Comparison of ENCODE assay signal across 18 cellular contexts in the genomic region with DNA sequence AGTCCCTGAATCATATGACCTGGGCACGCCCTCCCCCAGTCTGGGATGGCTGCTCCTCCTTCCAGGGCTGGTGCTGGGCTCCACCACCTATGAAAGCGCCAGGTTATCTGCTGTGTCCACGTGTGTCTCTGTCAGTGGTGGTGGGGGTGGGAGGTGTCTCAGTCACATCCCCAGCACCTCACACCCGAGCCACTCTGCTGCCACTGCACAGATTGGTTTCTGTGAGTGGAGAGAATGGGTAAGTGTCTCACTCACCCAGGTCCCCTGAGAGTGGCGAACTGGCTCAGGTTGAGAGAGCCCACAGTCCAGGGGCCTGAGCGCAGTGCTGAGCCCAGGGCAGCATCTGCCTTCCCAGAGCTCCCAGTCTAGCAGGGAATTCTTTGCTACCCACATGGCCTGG.
A peak's percentile ranks its signal among the peaks of the same experiment; 100 is the strongest.
DNase-seq lines count a peak whose midpoint lies in the region; ATAC-seq, FAIRE-seq and TF ChIP-seq lines count a peak whose summit lies in the region.
"Had no signal": no experiment of that assay in that cellular context is flagged by ENCODE, and none has a peak within 500 bp of the region (broad histone marks: within the 10 kb centered on the region; RNA-seq: fewer than 3 reads in every experiment).

No MANE protein-coding gene starts in this region.

- POLR2A ChIA-PET in HepG2 (lab: Yijun Ruan, JAX) = no interaction called here

- in situ Hi-C loops in HepG2 (cut with HindIII; ENCODE audit: extremely low pct_ligation_motif_present, low pct_unique_long_range_greater_than_20kb) = no loop called here

- TF ChIP-seq CTCF in right lobe of liver (IDR thresholded peaks at IDR 0.05) (no peak), HepG2 (CRISPR knock-in tag; IDR thresholded peaks at IDR 0.05) (no peak), lower lobe of right lung (IDR thresholded peaks at IDR 0.05) (no peak)

- no peak for TF ChIP-seq EP300 in HepG2 (IDR thresholded peaks at IDR 0.05; ENCODE audit: low read depth in 2 of 2, low read length in 2 of 2)
- no peak for TF ChIP-seq EP300 in HepG2 (CRISPR knock-in tag; IDR thresholded peaks at IDR 0.05; ENCODE audit: borderline replicate concordance)

- no peak for TF ChIP-seq RAD21 in HepG2 (CRISPR knock-in tag; IDR thresholded peaks at IDR 0.05)

- H3K27me3 ChIP-seq in right lobe of liver (no peaks in the 10 kb centered on the region), HepG2 (ENCODE audit: control insufficient read depth in 1 of 2, insufficient read depth in 2 of 2, low read length in 2 of 2) (no peaks in the 10 kb centered on the region; a peak in 1 of 5 replicates), lower lobe of right lung (ENCODE audit: low read depth) (no peaks in the 10 kb centered on the region)
- H3K27me3 ChIP-seq: esophagus muscularis mucosa, neutrophil had no signal

- no peak for TF ChIP-seq POLR2A in right lobe of liver (IDR thresholded peaks at IDR 0.05)
- TF ChIP-seq POLR2A in HepG2 (IDR thresholded peaks at IDR 0.05; ENCODE audit: insufficient read depth in 1 of 2, low read depth in 2 of 2, low read length in 2 of 2) = no peak

- no peak overlapping the region for H3K9ac ChIP-seq in HepG2 (ENCODE audit: insufficient read depth, low read depth, low read length)

- H4K20me1 ChIP-seq in HepG2 (ENCODE audit: insufficient read depth, low read length) = 0 out of 2 replicates have a peak, but pooled peaks cover 4% of the 10 kb centered on the region

- H3K36me3 ChIP-seq in right lobe of liver (peaks cover 0 to 13% (median 3%) of the 10 kb centered on the region in 4 donors), HepG2 (replicated peaks in 1 of 2; ENCODE audit: control insufficient read depth in 1 of 2, insufficient read depth in 2 of 2, low read length in 2 of 2) (peaks cover 12 to 31% of the 10 kb centered on the region in 2 experiments; a peak in 4 of 5 replicates), lower lobe of right lung (peaks cover 55% of the 10 kb centered on the region)

- H3K79me2 ChIP-seq in HepG2 (ENCODE audit: insufficient read depth, low read length) = no peaks in the 10 kb centered on the region

- H2AFZ ChIP-seq in HepG2 (ENCODE audit: low read length) = no peak overlapping the region

- intact Hi-C loops in right lobe of liver (cut with DNase I) (no loop called here), HepG2 (cut with micrococcal nuclease; ENCODE audit: unreplicated experiment) (no loop called here), lower lobe of right lung (cut with DNase I) (no loop called here)

- DNase-seq in right lobe of liver = peak in 2 of 3 donors; percentile 14 to 42
- DNase-seq in HepG2 (ENCODE audit: low spot score) = no peak
- peak; percentile 32 for DNase-seq in lower lobe of right lung
- DNase-seq in NCI-H446 (lab: John Stamatoyannopoulos, UW) = no peak
- no peak for DNase-seq in NCI-H345 (lab: John Stamatoyannopoulos, UW)
- DNase-seq: activated CD4-positive, alpha-beta T cell treated with anti-CD3 and anti-CD28 coated beads for 36 hours; aorta; GDM1; NCI-H226; SHP77; stimulated activated CD4-positive, alpha-beta T cell treated with anti-CD3 and anti-CD28 coated beads, Interleukin-1b, Interleukin-23, amount 100 ng/mL, for 48 hours; T-helper 9 cell had no signal

- H3K27ac ChIP-seq in right lobe of liver (no peak overlapping the region), HepG2 (ENCODE audit: extremely low read length, insufficient read depth, low read length) (no peak overlapping the region), angular gyrus (ENCODE audit: low read depth, low read length) (peak overlapping the region; percentile 77), lower lobe of right lung (peak overlapping the region; percentile 41)
- H3K27ac ChIP-seq: esophagus muscularis mucosa, neutrophil had no signal

- no peak overlapping the region for H3K4me3 ChIP-seq in right lobe of liver
- H3K4me3 ChIP-seq in HepG2 (replicated peaks in 1 of 3; ENCODE audit: insufficient read depth in 1 of 3, low read depth in 2 of 3, low read length in 3 of 3) = no peak overlapping the region
- no peak overlapping the region for H3K4me3 ChIP-seq in lower lobe of right lung
- H3K4me3 ChIP-seq: esophagus muscularis mucosa had no signal

- H3K9me3 ChIP-seq in right lobe of liver (no peaks in the 10 kb centered on the region), HepG2 (ENCODE audit: low read length) (no peaks in the 10 kb centered on the region), lower lobe of right lung (no peaks in the 10 kb centered on the region)
- H3K9me3 ChIP-seq: esophagus muscularis mucosa, neutrophil had no signal

- whole genome bisulfite sequencing in right lobe of liver (ENCODE audit: insufficient coverage, low coverage, low lambda C conversion rate, missing lambda C conversion rate) = 60% methylated on average over 1 of the region's 6 CpGs
- 94% methylated on average over 4 of the region's 6 CpGs for WGBS in HepG2 (ENCODE audit: low lambda C conversion rate)

- CTCF ChIA-PET in HepG2 (lab: Yijun Ruan, JAX; ENCODE audit: low intra/inter-chr PET ratio, low total read pairs) = no interaction called here

- H3K4me1 ChIP-seq in right lobe of liver (no peaks in the 10 kb centered on the region), HepG2 (ENCODE audit: insufficient read depth, low read length) (peaks cover 13% of the 10 kb centered on the region), lower lobe of right lung (peaks cover 45% of the 10 kb centered on the region)

- BruUV-seq in HepG2 (replicated peaks; lab: Mats Ljungman, UMichigan) = no TSS peak

- no peak for ATAC-seq in right lobe of liver
- ATAC-seq in HepG2 = no peak
- no peak for ATAC-seq in lower lobe of right lung
- ATAC-seq in HG02610 (IDR thresholded peaks at IDR 0.05; ENCODE audit: unreplicated experiment) = no peak
- ATAC-seq: activated CD4-positive, alpha-beta T cell treated with anti-CD3 and anti-CD28 coated beads for 36 hours had no signal

- no peak overlapping the region for H3K4me2 ChIP-seq in HepG2 (ENCODE audit: low read depth, low read length)

- FAIRE-seq in HepG2 (lab: Jason Lieb, UNC) = no peak
- FAIRE-seq: GM12891, islet of Langerhans had no signal

TF ChIP-seq in HepG2, 621 proteins besides CTCF, POLR2A, EP300 and RAD21 (continues in another document):
- TF ChIP-seq TBX2 (CRISPR knock-in tag; IDR thresholded peaks at IDR 0.05; ENCODE audit: borderline replicate concordance) = no peak
- TF ChIP-seq FOXC1 (CRISPR knock-in tag; IDR thresholded peaks at IDR 0.05; ENCODE audit: borderline replicate concordance) = no peak
- TF ChIP-seq, protein P1, sequence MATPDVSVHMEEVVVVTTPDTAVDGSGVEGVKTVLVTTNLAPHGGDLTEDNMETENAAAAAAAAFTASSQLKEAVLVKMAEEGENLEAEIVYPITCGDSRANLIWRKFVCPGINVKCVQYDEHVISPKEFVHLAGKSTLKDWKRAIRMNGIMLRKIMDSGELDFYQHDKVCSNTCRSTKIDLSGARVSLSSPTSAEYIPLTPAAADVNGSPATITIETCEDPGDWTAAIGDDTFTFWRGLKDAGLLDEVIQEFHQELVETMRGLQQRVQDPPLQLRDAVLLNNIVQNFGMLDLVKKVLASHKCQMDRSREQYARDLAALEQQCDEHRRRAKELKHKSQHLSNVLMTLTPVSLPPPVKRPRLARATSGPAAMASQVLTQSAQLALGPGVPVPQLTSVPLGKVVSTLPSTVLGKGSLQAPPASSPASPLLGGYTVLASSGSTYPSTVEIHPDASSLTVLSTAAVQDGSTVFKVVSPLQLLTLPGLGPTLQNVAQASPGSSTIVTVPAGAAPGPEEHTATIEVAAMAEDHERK (CRISPR knock-in tag; IDR thresholded peaks at IDR 0.05; ENCODE audit: low read depth) = no peak
- TF ChIP-seq ZNF264 (CRISPR knock-in tag; IDR thresholded peaks at IDR 0.05) = no peak
- no peak for TF ChIP-seq ZNF792 (CRISPR knock-in tag; IDR thresholded peaks at IDR 0.05)
- no peak for TF ChIP-seq ETS1 (CRISPR knock-in tag; IDR thresholded peaks at IDR 0.05)
- TF ChIP-seq KDM1A (CRISPR knock-in tag; IDR thresholded peaks at IDR 0.05) = no peak
- no peak for TF ChIP-seq HNRNPL (IDR thresholded peaks at IDR 0.05; ENCODE audit: low read depth, low read length)
- TF ChIP-seq FOXA1 (IDR thresholded peaks at IDR 0.05) = no peak
- TF ChIP-seq FOXA1 (CRISPR knock-in tag; IDR thresholded peaks at IDR 0.05) = no peak
- no peak for TF ChIP-seq NAIF1 (CRISPR knock-in tag; IDR thresholded peaks at IDR 0.05; ENCODE audit: borderline replicate concordance)
- TF ChIP-seq FOXK2 (IDR thresholded peaks at IDR 0.05) = no peak
- no peak for TF ChIP-seq HOXD1 (CRISPR knock-in tag; IDR thresholded peaks at IDR 0.05)
- TF ChIP-seq ZNF878 (CRISPR knock-in tag; IDR thresholded peaks at IDR 0.05) = no peak
- TF ChIP-seq, protein P2, sequence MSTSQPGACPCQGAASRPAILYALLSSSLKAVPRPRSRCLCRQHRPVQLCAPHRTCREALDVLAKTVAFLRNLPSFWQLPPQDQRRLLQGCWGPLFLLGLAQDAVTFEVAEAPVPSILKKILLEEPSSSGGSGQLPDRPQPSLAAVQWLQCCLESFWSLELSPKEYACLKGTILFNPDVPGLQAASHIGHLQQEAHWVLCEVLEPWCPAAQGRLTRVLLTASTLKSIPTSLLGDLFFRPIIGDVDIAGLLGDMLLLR (CRISPR knock-in tag; IDR thresholded peaks at IDR 0.05) = no peak
- no peak for TF ChIP-seq ZNF580 (CRISPR knock-in tag; IDR thresholded peaks at IDR 0.05; ENCODE audit: borderline replicate concordance, low read depth)
- no peak for TF ChIP-seq KLF15 (CRISPR knock-in tag; IDR thresholded peaks at IDR 0.05; ENCODE audit: borderline replicate concordance)

Comparison
In these comparisons a context has a peak if more than half of its experiments do, and no peak if none do; other contexts are left out.
1. DNase-seq: peak in right lobe of liver (2 of 3) and lower lobe of right lung (single experiment); none in HepG2 (single experiment), NCI-H446 (0 of 2) and NCI-H345 (single experiment).
2. H3K27ac ChIP-seq: peak in angular gyrus (single experiment) and lower lobe of right lung (single experiment); none in right lobe of liver (0 of 3) and HepG2 (single experiment).